8 cellular contexts compared by ENCODE assay signal in genomic region chr14:103385994-103386491, GRCh38. TPM values are rescaled to one million over a fixed set of nuclear protein-coding genes. Genes with fewer than 3 reads are reported as not detected.
DNase-seq lines count a peak whose midpoint lies in the region; ATAC-seq and TF ChIP-seq lines count a peak whose summit lies in the region.

No MANE protein-coding gene starts in this region.

- peak overlapping the region; percentile 95 to 99 (median 96) for H3K4me3 Mint-ChIP-seq in IgD-negative memory B cell
- peak overlapping the region; percentile 92 to 96 for H3K4me3 Mint-ChIP-seq in effector memory CD8-positive, alpha-beta T cell
- H3K4me3 Mint-ChIP-seq in mesothelial cell of epicardium: peak overlapping the region; percentile 97

- no peak for TF ChIP-seq CTCF in mesothelial cell of epicardium (IDR thresholded peaks at IDR 0.05; ENCODE audit: unreplicated experiment)

- peak overlapping the region; percentile 91 to 96 (median 95) for H3K27ac Mint-ChIP-seq in IgD-negative memory B cell
- peak overlapping the region; percentile 95 to 98 for H3K27ac Mint-ChIP-seq in effector memory CD8-positive, alpha-beta T cell
- H3K27ac Mint-ChIP-seq in mesothelial cell of epicardium: peak overlapping the region; percentile 99

- H3K36me3 Mint-ChIP-seq in IgD-negative memory B cell (peaks cover 5% of the 10 kb centered on the region), mesothelial cell of epicardium (peaks cover 3% of the 10 kb centered on the region)
- H3K36me3 Mint-ChIP-seq in effector memory CD8-positive, alpha-beta T cell (ENCODE audit: insufficient read depth): peaks cover 19% of the 10 kb centered on the region

- no peaks in the 10 kb centered on the region for H3K9me3 Mint-ChIP-seq in IgD-negative memory B cell
- H3K9me3 Mint-ChIP-seq in effector memory CD8-positive, alpha-beta T cell: no peaks in the 10 kb centered on the region
- H3K9me3 Mint-ChIP-seq in mesothelial cell of epicardium: peaks cover 3% of the 10 kb centered on the region

- no peak for ATAC-seq in effector memory CD8-positive, alpha-beta T cell (replicated peaks)

- DNase-seq in SIG-M5 treated with dmso at 0.1 percent for 504 hours (lab: John Stamatoyannopoulos, UW; ENCODE audit: unreplicated experiment) (peak; percentile 27), SIG-M5 (lab: John Stamatoyannopoulos, UW) (no peak), mesothelial cell of epicardium (ENCODE audit: low spot score in 2 of 2, unreplicated experiment in 2 of 2) (peak in 1 of 2 experiments; percentile 52), substantia nigra (lab: John Stamatoyannopoulos, UW) (peak in 23 of 49 donors; percentile 10 to 63 (median 33)), NOMO-1 (lab: John Stamatoyannopoulos, UW; ENCODE audit: unreplicated experiment in 2 of 2) (no peak)
- peak; percentile 30 for DNase-seq in activated CD4-positive, alpha-beta T cell treated with anti-CD3 and anti-CD28 coated beads, Interleukin-2, amount 50 U/mL, for 1 hour
- DNase-seq in effector memory CD8-positive, alpha-beta T cell: peak; percentile 15 to 31 (median 19)

- peaks cover 24 to 35% (median 30%) of the 10 kb centered on the region in 3 donors for H3K4me1 Mint-ChIP-seq in IgD-negative memory B cell
- peaks cover 35 to 42% of the 10 kb centered on the region in 2 donors for H3K4me1 Mint-ChIP-seq in effector memory CD8-positive, alpha-beta T cell (ENCODE audit: low read depth in 2 of 2)
- H3K4me1 Mint-ChIP-seq in mesothelial cell of epicardium: peaks cover 21% of the 10 kb centered on the region

- peak overlapping the region; percentile 97 for H3K27ac ChIP-seq in substantia nigra (ENCODE audit: low read depth, low read length, poor library complexity, severe bottlenecking)

- H3K27me3 Mint-ChIP-seq in IgD-negative memory B cell (peaks cover 10% of the 10 kb centered on the region), mesothelial cell of epicardium (ENCODE audit: low read depth) (peaks cover 14% of the 10 kb centered on the region)
- no peaks in the 10 kb centered on the region for H3K27me3 Mint-ChIP-seq in effector memory CD8-positive, alpha-beta T cell

RNA-seq across cellular contexts. Expression of gene MARK3, which starts 0.8 kb away (rescaled TPM):
- polyA plus RNA-seq in IgD-negative memory B cell: 40.3 TPM
- 122 to 125 TPM (median 125 TPM) in 3 replicates for total RNA-seq in mesothelial cell of epicardium

RNA-seq across cellular contexts. Expression of gene EIF5, which starts 52.0 kb away (rescaled TPM):
- polyA plus RNA-seq in IgD-negative memory B cell: 372 TPM
- total RNA-seq in mesothelial cell of epicardium: 242 to 256 TPM (median 248 TPM) in 3 replicates

Comparison
In these comparisons a context has a peak if more than half of its experiments do, and no peak if none do; other contexts are left out.
1. DNase-seq: peak in SIG-M5 treated with dmso at 0.1 percent for 504 hours (single experiment), activated CD4-positive, alpha-beta T cell treated with anti-CD3 and anti-CD28 coated beads, Interleukin-2, amount 50 U/mL, for 1 hour (single experiment) and effector memory CD8-positive, alpha-beta T cell (3 of 3); none in SIG-M5 (single experiment) and NOMO-1 (0 of 2).
2. Peak in every context shown above with its lines, with median percentiles within 50 percentile points of each other: H3K27ac Mint-ChIP-seq and H3K4me3 Mint-ChIP-seq.